ENCODE assay signal across 16 cellular contexts in the genomic region with DNA sequence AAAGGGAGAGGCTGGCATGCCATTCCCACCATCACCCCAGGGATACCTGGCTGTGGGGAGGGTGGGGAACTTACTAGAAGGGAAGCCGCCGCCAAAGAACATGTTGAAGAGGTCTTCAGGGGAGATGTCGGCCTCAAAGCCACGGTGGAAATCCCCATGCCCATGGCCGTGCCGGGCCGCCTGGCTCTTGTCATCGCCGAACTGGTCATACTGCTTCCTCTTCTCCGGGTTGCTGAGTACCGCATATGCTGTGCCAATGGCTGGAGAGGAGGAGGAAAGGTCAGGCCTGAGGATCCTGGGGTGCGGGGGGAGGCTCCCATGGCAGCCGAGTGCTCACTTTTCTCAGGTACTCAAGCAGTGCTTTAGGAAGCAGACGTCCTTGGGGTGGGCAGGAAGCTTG. TPM values are rescaled to one million over a fixed set of nuclear protein-coding genes. Genes with fewer than 3 reads are reported as not detected.
DNase-seq lines count a peak whose midpoint lies in the region; ATAC-seq, FAIRE-seq and TF ChIP-seq lines count a peak whose summit lies in the region.
"Had no signal": no experiment of that assay in that cellular context is flagged by ENCODE, and none has a peak within 500 bp of the region (broad histone marks: within the 10 kb centered on the region; RNA-seq: fewer than 3 reads in every experiment).

No MANE protein-coding gene starts in this region.

- no peak overlapping the region for H3K27ac ChIP-seq in kidney (ENCODE audit: low read depth in 2 of 2, low read length in 2 of 2)
- H3K27ac ChIP-seq: BLaER1, gastroesophageal sphincter, psoas muscle had no signal

- no peaks in the 10 kb centered on the region for H3K9me3 Mint-ChIP-seq in activated CD4-positive, alpha-beta T cell treated with anti-CD3 and anti-CD28 coated beads for 36 hours (ENCODE audit: low read depth)
- no peaks in the 10 kb centered on the region for H3K9me3 Mint-ChIP-seq in activated B cell treated with CpG ODN at 0.5 μM for 24 hours
- H3K9me3 Mint-ChIP-seq in stimulated activated naive B cell treated with anti-CD40 and anti-IgM and Interleukin-4, amounts not matched to agents 10 μg/mL and 1 μg/mL and 100 μg/mL, for 72 hours, result no peaks in the 10 kb centered on the region

- intact Hi-C loops in activated CD4-positive, alpha-beta T cell treated with anti-CD3 and anti-CD28 coated beads for 36 hours (cut with DNase I, micrococcal nuclease), result loop anchor here (1.0 to 5.0 kb wide), 5 partner anchors 215 to 445 kb away; a partner anchor contains a TSS
- intact Hi-C loops in activated B cell treated with CpG ODN at 0.5 μM for 24 hours (cut with micrococcal nuclease), result loop anchor here (1.0 to 5.0 kb wide), 3 partner anchors 293 to 959 kb away; no protein-coding TSS in a partner anchor
- intact Hi-C loops in kidney (cut with DNase I), result no loop called here

- H3K9me3 ChIP-seq in kidney (ENCODE audit: control insufficient read depth in 1 of 2, low read length in 2 of 2), result no peaks in the 10 kb centered on the region
- H3K9me3 ChIP-seq: BLaER1, gastroesophageal sphincter, psoas muscle had no signal

- no peak for ATAC-seq in activated CD4-positive, alpha-beta T cell treated with anti-CD3 and anti-CD28 coated beads for 36 hours
- ATAC-seq in activated B cell treated with CpG ODN at 0.5 μM for 24 hours (ENCODE audit: low read depth), result peak; percentile 10
- peak; percentile 51 to 56 for ATAC-seq in stimulated activated naive B cell treated with anti-CD40 and anti-IgM and Interleukin-4, amounts not matched to agents 10 μg/mL and 1 μg/mL and 100 μg/mL, for 72 hours (replicated peaks)

- peaks cover 33% of the 10 kb centered on the region for H3K4me1 Mint-ChIP-seq in activated CD4-positive, alpha-beta T cell treated with anti-CD3 and anti-CD28 coated beads for 36 hours
- H3K4me1 Mint-ChIP-seq in activated B cell treated with CpG ODN at 0.5 μM for 24 hours, result peaks cover 37% of the 10 kb centered on the region
- peaks cover 32 to 47% of the 10 kb centered on the region in 2 donors for H3K4me1 Mint-ChIP-seq in stimulated activated naive B cell treated with anti-CD40 and anti-IgM and Interleukin-4, amounts not matched to agents 10 μg/mL and 1 μg/mL and 100 μg/mL, for 72 hours

- peak; percentile 7 for DNase-seq in activated CD4-positive, alpha-beta T cell treated with anti-CD3 and anti-CD28 coated beads for 36 hours
- no peak for DNase-seq in activated CD4-positive, alpha-beta T cell treated with anti-CD3 and anti-CD28 coated beads for 1 hour
- DNase-seq in activated B cell treated with CpG ODN at 0.5 μM for 24 hours, result no peak
- peak; percentile 74 for DNase-seq in kidney
- DNase-seq in stimulated activated naive B cell treated with anti-CD40 and anti-IgM and Interleukin-4, amounts not matched to agents 10 μg/mL and 1 μg/mL and 100 μg/mL, for 72 hours, result no peak
- DNase-seq in COLO829 (ENCODE audit: low spot score), result no peak
- DNase-seq in NCI-H82 (lab: John Stamatoyannopoulos, UW), result no peak
- DNase-seq in HCEC 1CT, result no peak
- DNase-seq: NCI-H1092 treated with DMSO at 0.1 percent for 48 hours, NCI-H2107 had no signal

- no peaks in the 10 kb centered on the region for H3K27me3 Mint-ChIP-seq in activated CD4-positive, alpha-beta T cell treated with anti-CD3 and anti-CD28 coated beads for 36 hours
- H3K27me3 Mint-ChIP-seq in activated B cell treated with CpG ODN at 0.5 μM for 24 hours, result no peaks in the 10 kb centered on the region
- no peaks in the 10 kb centered on the region for H3K27me3 Mint-ChIP-seq in stimulated activated naive B cell treated with anti-CD40 and anti-IgM and Interleukin-4, amounts not matched to agents 10 μg/mL and 1 μg/mL and 100 μg/mL, for 72 hours

- CTCF ChIA-PET in activated CD4-positive, alpha-beta T cell treated with anti-CD3 and anti-CD28 coated beads for 36 hours (lab: Charles Lee), result interaction anchor here (0.8 to 1.3 kb wide), 3 partner anchors 9 to 261 kb away, joined by 3 to 4 read pairs (median 3); no protein-coding TSS in a partner anchor
- CTCF ChIA-PET in activated B cell treated with CpG ODN at 0.5 μM for 24 hours (lab: Charles Lee), result interaction anchor here (0.7 to 4.9 kb wide), 8 partner anchors 20 to 494 kb away, joined by 3 to 27 read pairs (median 6); no protein-coding TSS in a partner anchor

- H3K36me3 ChIP-seq in kidney (ENCODE audit: control insufficient read depth in 1 of 2, insufficient read depth in 2 of 2, low read length in 2 of 2), result peaks cover 10 to 27% of the 10 kb centered on the region in 2 donors

- POLR2A ChIA-PET in activated CD4-positive, alpha-beta T cell treated with anti-CD3 and anti-CD28 coated beads for 36 hours (lab: Charles Lee), result no interaction called here
- POLR2A ChIA-PET in activated B cell treated with CpG ODN at 0.5 μM for 24 hours (lab: Charles Lee), result interaction anchor here (0.6 kb wide), 1 partner anchor 9 kb away, joined by 6 read pairs; no protein-coding TSS in a partner anchor

- H3K27ac Mint-ChIP-seq in activated CD4-positive, alpha-beta T cell treated with anti-CD3 and anti-CD28 coated beads for 36 hours, result no peak overlapping the region
- H3K27ac Mint-ChIP-seq in activated B cell treated with CpG ODN at 0.5 μM for 24 hours, result peak overlapping the region; percentile 7
- peak overlapping the region; percentile 74 for H3K27ac Mint-ChIP-seq in stimulated activated naive B cell treated with anti-CD40 and anti-IgM and Interleukin-4, amounts not matched to agents 10 μg/mL and 1 μg/mL and 100 μg/mL, for 72 hours

- H3K9ac ChIP-seq in kidney (ENCODE audit: low read length in 2 of 2), result no peak overlapping the region
- H3K9ac ChIP-seq: BLaER1 had no signal

- H3K36me3 Mint-ChIP-seq in activated CD4-positive, alpha-beta T cell treated with anti-CD3 and anti-CD28 coated beads for 36 hours (ENCODE audit: low read depth), result peaks cover 29% of the 10 kb centered on the region
- peaks cover 51% of the 10 kb centered on the region for H3K36me3 Mint-ChIP-seq in activated B cell treated with CpG ODN at 0.5 μM for 24 hours (ENCODE audit: low read depth)
- peaks cover 45 to 55% of the 10 kb centered on the region in 2 donors for H3K36me3 Mint-ChIP-seq in stimulated activated naive B cell treated with anti-CD40 and anti-IgM and Interleukin-4, amounts not matched to agents 10 μg/mL and 1 μg/mL and 100 μg/mL, for 72 hours

- FAIRE-seq in kidney (lab: Jason Lieb, UNC), result no peak
- FAIRE-seq: A204.1, astrocyte had no signal

- H3K4me3 Mint-ChIP-seq in activated CD4-positive, alpha-beta T cell treated with anti-CD3 and anti-CD28 coated beads for 36 hours, result no peak overlapping the region
- no peak overlapping the region for H3K4me3 Mint-ChIP-seq in activated B cell treated with CpG ODN at 0.5 μM for 24 hours
- H3K4me3 Mint-ChIP-seq in stimulated activated naive B cell treated with anti-CD40 and anti-IgM and Interleukin-4, amounts not matched to agents 10 μg/mL and 1 μg/mL and 100 μg/mL, for 72 hours, result no peak overlapping the region

- no peak for TF ChIP-seq CTCF in activated B cell treated with CpG ODN at 0.5 μM for 24 hours (IDR thresholded peaks at IDR 0.05)
- no peak for TF ChIP-seq CTCF in kidney (IDR thresholded peaks at IDR 0.05; ENCODE audit: borderline replicate concordance, extremely low read depth, insufficient read depth)

- peaks cover 11 to 12% of the 10 kb centered on the region in 2 donors for H3K4me1 ChIP-seq in kidney (ENCODE audit: control insufficient read depth in 1 of 2, insufficient read depth in 1 of 2, low read depth in 1 of 2, low read length in 2 of 2)

- no peak overlapping the region for H3K4me3 ChIP-seq in kidney (ENCODE audit: low read length in 2 of 2)
- H3K4me3 ChIP-seq: BLaER1, coronary artery, gastroesophageal sphincter, psoas muscle had no signal

RNA-seq across cellular contexts. Expression of a gene that starts 13.8 kb away (rescaled TPM):
- total RNA-seq in activated CD4-positive, alpha-beta T cell treated with anti-CD3 and anti-CD28 coated beads for 36 hours, result 10 to 100 TPM; 19.7 to 21.9 TPM
- total RNA-seq in activated B cell treated with CpG ODN at 0.5 μM for 24 hours (39.0 and 39.9 TPM in 2 replicates), kidney (37.7 TPM)
- 32.0 TPM for polyA plus RNA-seq in kidney (ENCODE audit: insufficient read depth, low read depth, low replicate concordance)

Comparison
In these comparisons a context has a peak if more than half of its experiments do, and no peak if none do; other contexts are left out.
1. DNase-seq: peak in activated CD4-positive, alpha-beta T cell treated with anti-CD3 and anti-CD28 coated beads for 36 hours (single experiment) and kidney (single experiment); none in activated CD4-positive, alpha-beta T cell treated with anti-CD3 and anti-CD28 coated beads for 1 hour (single experiment), activated B cell treated with CpG ODN at 0.5 μM for 24 hours (single experiment), stimulated activated naive B cell treated with anti-CD40 and anti-IgM and Interleukin-4, amounts not matched to agents 10 μg/mL and 1 μg/mL and 100 μg/mL, for 72 hours (single experiment), COLO829 (single experiment), NCI-H82 (single experiment) and HCEC 1CT (single experiment).